Comparison of ENCODE assay signal across 8 cellular contexts in genomic region chr1:218165687-218166088, GRCh38.
DNase-seq lines count a peak whose midpoint lies in the region; ATAC-seq and TF ChIP-seq lines count a peak whose summit lies in the region.

No MANE protein-coding gene starts in this region.

- H3K27ac Mint-ChIP-seq in CD8-positive, alpha-beta memory T cell: peak overlapping the region in 1 of 8 donors; percentile 54
- H3K27ac Mint-ChIP-seq in neural progenitor cell: no peak overlapping the region

- peaks cover 11% of the 10 kb centered on the region for H3K27me3 ChIP-seq in CD8-positive, alpha-beta memory T cell (ENCODE audit: insufficient read depth, low read length, poor library complexity, severe bottlenecking)
- H3K27me3 ChIP-seq in neural progenitor cell: peaks cover 34% of the 10 kb centered on the region

- H3K27ac ChIP-seq in CD8-positive, alpha-beta memory T cell (ENCODE audit: low read depth, low read length): no peak overlapping the region
- no peak overlapping the region for H3K27ac ChIP-seq in neural progenitor cell

- TF ChIP-seq CTCF in neural progenitor cell (IDR thresholded peaks at IDR 0.05): no peak

- POLR2A ChIA-PET in CD8-positive, alpha-beta memory T cell (lab: Charles Lee): no interaction called here

- H3F3A ChIP-seq in neural progenitor cell (ENCODE audit: low read depth): peaks cover 29% of the 10 kb centered on the region

- peak overlapping the region; percentile 91 for H2AFZ ChIP-seq in neural progenitor cell (replicated peaks)

- no peaks in the 10 kb centered on the region for H3K36me3 ChIP-seq in CD8-positive, alpha-beta memory T cell (ENCODE audit: insufficient read depth, low read length)
- H3K36me3 ChIP-seq in neural progenitor cell: no peaks in the 10 kb centered on the region

- no peaks in the 10 kb centered on the region for H3K79me2 ChIP-seq in neural progenitor cell (ENCODE audit: low read depth)

- H3K4me1 ChIP-seq in CD8-positive, alpha-beta memory T cell (ENCODE audit: insufficient read depth, low read length): peaks cover 4% of the 10 kb centered on the region
- H3K4me1 ChIP-seq in neural progenitor cell: peaks cover 25% of the 10 kb centered on the region

- no peaks in the 10 kb centered on the region for H3K9me3 ChIP-seq in CD8-positive, alpha-beta memory T cell (ENCODE audit: low read length)
- no peaks in the 10 kb centered on the region for H3K9me3 ChIP-seq in neural progenitor cell (ENCODE audit: low read depth)

- H3K4me1 Mint-ChIP-seq in CD8-positive, alpha-beta memory T cell: peaks cover 12 to 22% (median 21%) of the 10 kb centered on the region in 3 donors
- peaks cover 12% of the 10 kb centered on the region for H3K4me1 Mint-ChIP-seq in neural progenitor cell

- H3K36me3 Mint-ChIP-seq in CD8-positive, alpha-beta memory T cell: no peaks in the 10 kb centered on the region
- no peaks in the 10 kb centered on the region for H3K36me3 Mint-ChIP-seq in neural progenitor cell

- DNase-seq in CD8-positive, alpha-beta memory T cell: no peak
- DNase-seq in NCI-H1105 (lab: John Stamatoyannopoulos, UW): peak; percentile 59
- peak; percentile 5 for DNase-seq in dermis blood vessel endothelial cell
- DNase-seq in neural progenitor cell (ENCODE audit: low spot score): peak; percentile 32
- DNase-seq in stimulated activated CD8-positive, alpha-beta memory T cell treated with anti-CD3 and anti-CD28 coated beads, Interleukin-4, amount 100 ng/mL, for 48 hours: no peak

- peak overlapping the region in 6 of 7 donors; percentile 62 to 78 (median 70) for H3K4me3 Mint-ChIP-seq in CD8-positive, alpha-beta memory T cell
- peak overlapping the region; percentile 89 for H3K4me3 Mint-ChIP-seq in neural progenitor cell

- CTCF ChIA-PET in CD8-positive, alpha-beta memory T cell (lab: Charles Lee): no interaction called here

- no peak for ATAC-seq in HG02763 (IDR thresholded peaks at IDR 0.05; ENCODE audit: unreplicated experiment)
- ATAC-seq in GM21515 (IDR thresholded peaks at IDR 0.05; ENCODE audit: unreplicated experiment): no peak
- ATAC-seq in HG02938 (IDR thresholded peaks at IDR 0.05; ENCODE audit: unreplicated experiment): no peak

- peaks cover 0 to 12% (median 0%) of the 10 kb centered on the region in 5 donors for H3K9me3 Mint-ChIP-seq in CD8-positive, alpha-beta memory T cell
- peaks cover 3% of the 10 kb centered on the region for H3K9me3 Mint-ChIP-seq in neural progenitor cell

- H3K4me2 ChIP-seq in neural progenitor cell: peak overlapping the region; percentile 94

- H3K4me3 ChIP-seq in CD8-positive, alpha-beta memory T cell (ENCODE audit: low read length): no peak overlapping the region
- peak overlapping the region; percentile 90 for H3K4me3 ChIP-seq in neural progenitor cell

- H4K20me1 ChIP-seq in neural progenitor cell (ENCODE audit: low read depth): no peaks in the 10 kb centered on the region

- peaks cover 32 to 61% of the 10 kb centered on the region in 2 donors for H3K27me3 Mint-ChIP-seq in CD8-positive, alpha-beta memory T cell
- peaks cover 28% of the 10 kb centered on the region for H3K27me3 Mint-ChIP-seq in neural progenitor cell (ENCODE audit: insufficient read depth, low read depth)

- H3K9ac ChIP-seq in neural progenitor cell: no peak overlapping the region

Comparison
In these comparisons a context has a peak if more than half of its experiments do, and no peak if none do; other contexts are left out.
1. DNase-seq: peak in NCI-H1105 (single experiment), dermis blood vessel endothelial cell (single experiment) and neural progenitor cell (single experiment); none in CD8-positive, alpha-beta memory T cell (0 of 5) and stimulated activated CD8-positive, alpha-beta memory T cell treated with anti-CD3 and anti-CD28 coated beads, Interleukin-4, amount 100 ng/mL, for 48 hours (single experiment).